In the genomic region with DNA sequence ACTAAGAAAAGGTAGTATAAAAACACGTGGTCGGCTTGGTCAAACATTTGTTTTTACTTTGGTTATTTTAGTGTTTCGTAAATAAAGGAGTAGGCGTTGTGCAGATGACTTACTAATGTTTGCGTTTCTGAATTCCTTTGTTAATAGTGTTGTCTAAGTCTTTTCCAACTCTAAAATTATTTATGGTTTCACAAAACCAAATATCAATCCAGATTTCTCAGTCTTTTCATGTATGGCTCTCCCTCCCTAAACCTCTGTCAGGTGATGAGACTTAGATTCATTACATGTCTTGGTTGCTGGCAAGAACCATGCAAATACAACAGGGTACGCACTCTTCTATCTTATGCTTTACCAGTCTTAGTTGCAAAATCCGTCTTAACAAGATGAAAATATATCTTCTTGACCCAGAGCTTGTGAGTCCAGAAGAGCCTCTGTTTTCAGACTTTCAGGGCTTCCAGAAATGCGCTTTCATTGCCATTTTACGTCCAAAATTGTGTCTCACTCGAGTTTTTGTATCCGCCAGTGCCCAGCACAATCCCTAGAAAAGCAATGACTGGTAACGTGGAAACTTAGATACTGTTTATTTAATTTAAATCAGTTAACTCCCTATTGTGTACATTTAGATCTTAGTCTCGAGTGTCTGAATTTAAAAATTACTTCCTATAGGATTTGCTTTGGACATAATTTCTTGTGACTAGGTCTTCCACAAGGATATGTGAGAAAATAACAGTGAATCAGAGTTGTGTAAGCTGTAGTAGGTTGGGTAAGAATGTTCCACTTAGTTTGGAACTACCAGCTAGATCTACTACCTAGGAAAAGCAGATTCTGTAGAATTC, we compare ENCODE assay signal across 8 cellular contexts. TPM values are rescaled to one million over a fixed set of nuclear protein-coding genes. Genes with fewer than 3 reads are reported as not detected.
A peak's percentile ranks its signal among the peaks of the same experiment; 100 is the strongest.
DNase-seq lines count a peak whose midpoint lies in the region; ATAC-seq, FAIRE-seq and TF ChIP-seq lines count a peak whose summit lies in the region.

No MANE protein-coding gene starts in this region.

- TF ChIP-seq CTCF in Panc1 (IDR thresholded peaks at IDR 0.05) (no peak), endothelial cell of umbilical vein (IDR thresholded peaks at IDR 0.05; ENCODE audit: extremely low read depth in 1 of 2, insufficient read depth in 1 of 2, low read depth in 1 of 2, low read length in 2 of 2) (no peak), neural cell (IDR thresholded peaks at IDR 0.05; ENCODE audit: poor library complexity, severe bottlenecking) (no peak)

- H3K79me2 ChIP-seq in endothelial cell of umbilical vein (ENCODE audit: control insufficient read depth, insufficient read depth, low read length), result peaks cover 36% of the 10 kb centered on the region
- H3K79me2 ChIP-seq in neural cell (replicated peaks; ENCODE audit: insufficient read depth, low read length), result peaks cover 15% of the 10 kb centered on the region

- peaks cover 23% of the 10 kb centered on the region for H3K4me1 Mint-ChIP-seq in activated naive CD4-positive, alpha-beta T cell treated with anti-CD3 and anti-CD28 coated beads for 36 hours (ENCODE audit: low read depth)

- POLR2A ChIA-PET in Panc1 (lab: Charles Lee) (no interaction called here), endothelial cell of umbilical vein (lab: Charles Lee) (no interaction called here)

- no peaks in the 10 kb centered on the region for H3K9me3 ChIP-seq in Panc1 (ENCODE audit: control insufficient read depth, insufficient read depth, low read depth, low read length)
- no peaks in the 10 kb centered on the region for H3K9me3 ChIP-seq in endothelial cell of umbilical vein (replicated peaks; ENCODE audit: control insufficient read depth, insufficient read depth, low read length)
- no peaks in the 10 kb centered on the region for H3K9me3 ChIP-seq in neural cell (ENCODE audit: low read length)

- H3F3A ChIP-seq in neural cell (ENCODE audit: insufficient read depth, low read length, poor library complexity, severe bottlenecking), result no peaks in the 10 kb centered on the region

- H3K27me3 ChIP-seq in Panc1 (ENCODE audit: control insufficient read depth, insufficient read depth, low read length), result no peaks in the 10 kb centered on the region; the same call in 1 of the 2 replicates
- no peaks in the 10 kb centered on the region for H3K27me3 ChIP-seq in endothelial cell of umbilical vein (ENCODE audit: control insufficient read depth in 2 of 2, insufficient read depth in 2 of 2, low read length in 2 of 2)
- H3K27me3 ChIP-seq in neural cell (ENCODE audit: insufficient read depth, low read depth, low read length), result no peaks in the 10 kb centered on the region

- BruUV-seq in Panc1 (replicated peaks; lab: Mats Ljungman, UMichigan), result TSS peak; percentile 71
- TSS peak; percentile 35 for BruUV-seq in endothelial cell of umbilical vein (replicated peaks; lab: Mats Ljungman, UMichigan)

- H3K27me3 Mint-ChIP-seq in activated naive CD4-positive, alpha-beta T cell treated with anti-CD3 and anti-CD28 coated beads for 36 hours (ENCODE audit: low read depth), result peaks cover 4% of the 10 kb centered on the region

- ATAC-seq in Panc1 (no peak), HG02588 (IDR thresholded peaks at IDR 0.05; ENCODE audit: unreplicated experiment) (no peak), GM18858 (IDR thresholded peaks at IDR 0.05; ENCODE audit: unreplicated experiment) (no peak), GM19452 (IDR thresholded peaks at IDR 0.05; ENCODE audit: unreplicated experiment) (no peak)

- peak overlapping the region; percentile 83 for H3K27ac Mint-ChIP-seq in activated naive CD4-positive, alpha-beta T cell treated with anti-CD3 and anti-CD28 coated beads for 36 hours

- intact Hi-C loops in activated naive CD4-positive, alpha-beta T cell treated with anti-CD3 and anti-CD28 coated beads for 36 hours (cut with micrococcal nuclease), result loop anchor here (2.0 to 5.0 kb wide), 3 partner anchors 289 to 1354 kb away; partner anchors contain the start of genes ANKRD17, AREG, RCHY1 and THAP6
- intact Hi-C loops in Panc1 (cut with micrococcal nuclease; ENCODE audit: unreplicated experiment), result no loop called here
- intact Hi-C loops in endothelial cell of umbilical vein (cut with micrococcal nuclease), result loop anchor here (2.0 kb wide), 1 partner anchor 70 kb away; no protein-coding TSS in a partner anchor

- peaks cover 2% of the 10 kb centered on the region for H3K36me3 ChIP-seq in Panc1 (ENCODE audit: control insufficient read depth, insufficient read depth, low read length)
- H3K36me3 ChIP-seq in endothelial cell of umbilical vein (ENCODE audit: control insufficient read depth in 2 of 2, extremely low read depth in 1 of 2, insufficient read depth in 2 of 2, low read length in 2 of 2), result peaks cover 0 to 4% of the 10 kb centered on the region in 2 experiments
- H3K36me3 ChIP-seq in neural cell (ENCODE audit: insufficient read depth, low read length), result peaks cover 7% of the 10 kb centered on the region

- H3K9me1 ChIP-seq in endothelial cell of umbilical vein (replicated peaks; ENCODE audit: control insufficient read depth, extremely low read depth, insufficient read depth, low read length), result no peaks in the 10 kb centered on the region

- peak overlapping the region; percentile 99 for H3K4me2 ChIP-seq in endothelial cell of umbilical vein (ENCODE audit: insufficient read depth, low read length)
- peak overlapping the region; percentile 82 for H3K4me2 ChIP-seq in neural cell (ENCODE audit: low read length)

- H3K9ac ChIP-seq in endothelial cell of umbilical vein (replicated peaks; ENCODE audit: extremely low read depth, insufficient read depth, low read length) (peak overlapping the region; percentile 92), neural cell (ENCODE audit: low read length) (peak overlapping the region; percentile 82)

- H3K4me1 ChIP-seq in Panc1 (ENCODE audit: control insufficient read depth, insufficient read depth, low read length) (peaks cover 3% of the 10 kb centered on the region; the same call in 1 of the 2 replicates), endothelial cell of umbilical vein (ENCODE audit: control insufficient read depth, extremely low read depth, insufficient read depth, low read length) (peaks cover 29% of the 10 kb centered on the region)

- no peak for TF ChIP-seq EP300 in neural cell (conservative IDR thresholded peaks at IDR 0.05; ENCODE audit: poor library complexity, severe bottlenecking)

- no peak for DNase-seq in activated naive CD4-positive, alpha-beta T cell treated with anti-CD3 and anti-CD28 coated beads for 36 hours
- DNase-seq in activated naive CD4-positive, alpha-beta T cell treated with Interleukin-2 at 50 U/mL for 16 hours, result no peak
- DNase-seq in Panc1 (ENCODE audit: low read depth, low spot score) (no peak), endothelial cell of umbilical vein (ENCODE audit: low read depth, low spot score) (peak; percentile 56)

- CTCF ChIA-PET in activated naive CD4-positive, alpha-beta T cell treated with anti-CD3 and anti-CD28 coated beads for 36 hours (lab: Charles Lee), result interaction anchor here (1.4 kb wide), 1 partner anchor 12 kb away, joined by 3 read pairs; no protein-coding TSS in a partner anchor
- CTCF ChIA-PET in Panc1 (lab: Charles Lee) (no interaction called here), endothelial cell of umbilical vein (lab: Charles Lee) (interaction anchor here (0.6 to 0.9 kb wide), 2 partner anchors 30 to 70 kb away, joined by 5 read pairs; no protein-coding TSS in a partner anchor)

- H4K20me1 ChIP-seq in endothelial cell of umbilical vein (replicated peaks; ENCODE audit: control insufficient read depth, extremely low read depth, insufficient read depth, low read length) (no peaks in the 10 kb centered on the region), neural cell (ENCODE audit: insufficient read depth) (no peaks in the 10 kb centered on the region)

- H3K9me3 Mint-ChIP-seq in activated naive CD4-positive, alpha-beta T cell treated with anti-CD3 and anti-CD28 coated beads for 36 hours, result no peaks in the 10 kb centered on the region

- in situ Hi-C loops in Panc1 (cut with HindIII; ENCODE audit: low pct_unique_long_range_greater_than_20kb, low sequenced_read_pairs), result no loop called here

- no peak for TF ChIP-seq RAD21 in neural cell (conservative IDR thresholded peaks at IDR 0.05)

- H3K27ac ChIP-seq in Panc1 (ENCODE audit: low read length) (peak overlapping the region; percentile 66), endothelial cell of umbilical vein (ENCODE audit: insufficient read depth, low read depth, low read length) (peak overlapping the region; percentile 90), neural cell (ENCODE audit: low read length) (peak overlapping the region; percentile 37)

- no peaks in the 10 kb centered on the region for H3K9me2 ChIP-seq in neural cell (ENCODE audit: insufficient read depth, low read length)

- H2AFZ ChIP-seq in endothelial cell of umbilical vein (ENCODE audit: low read depth, low read length), result no peak overlapping the region
- no peak overlapping the region for H2AFZ ChIP-seq in neural cell (ENCODE audit: low read depth, low read length)

- no peak for TF ChIP-seq POLR2A in endothelial cell of umbilical vein (IDR thresholded peaks at IDR 0.05; ENCODE audit: low read depth, low read length)

- peak overlapping the region; percentile 70 to 78 for H3K4me3 ChIP-seq in Panc1 (ENCODE audit: low read depth in 2 of 2, low read length in 2 of 2)
- peak overlapping the region; percentile 73 to 97 (median 76) for H3K4me3 ChIP-seq in endothelial cell of umbilical vein (replicated peaks in 1 of 3; ENCODE audit: insufficient read depth in 1 of 3, low read depth in 1 of 3, low read length in 3 of 3)
- peak overlapping the region; percentile 76 for H3K4me3 ChIP-seq in neural cell (ENCODE audit: low read length)

- dilution Hi-C loops in endothelial cell of umbilical vein (cut with MboI; ENCODE audit: extremely low pct_ligation_motif_present, low sequenced_read_pairs), result no loop called here

- peak overlapping the region; percentile 87 for H3K4me3 Mint-ChIP-seq in activated naive CD4-positive, alpha-beta T cell treated with anti-CD3 and anti-CD28 coated beads for 36 hours

- peaks cover 26% of the 10 kb centered on the region for H3K36me3 Mint-ChIP-seq in activated naive CD4-positive, alpha-beta T cell treated with anti-CD3 and anti-CD28 coated beads for 36 hours (ENCODE audit: low read depth)

- FAIRE-seq in endothelial cell of umbilical vein (lab: Jason Lieb, UNC), result no peak

RNA-seq across cellular contexts. Expression of gene MTHFD2L, which starts 0.9 kb away (rescaled TPM):
- 1 to 10 TPM; 4.8 to 5.3 TPM for total RNA-seq in activated naive CD4-positive, alpha-beta T cell treated with anti-CD3 and anti-CD28 coated beads for 36 hours
- 6.6 TPM for total RNA-seq in Panc1 (2021; ENCODE audit: unreplicated experiment)
- 4.3 TPM for polyA plus RNA-seq in Panc1 (2012; ENCODE audit: insufficient read length)
- total RNA-seq in endothelial cell of umbilical vein, result 12.4 and 15.2 TPM in 2 replicates
- polyA plus RNA-seq in endothelial cell of umbilical vein, result 4.4 and 6.9 TPM in 2 replicates
- 5.7 and 5.8 TPM in 2 replicates for polyA plus RNA-seq in endothelial cell of umbilical vein (2011; cell fraction: cytosol; rRNA removed)
- polyA plus RNA-seq in endothelial cell of umbilical vein (2011; cell fraction: nucleus; rRNA removed), result 10.9 and 17.7 TPM in 2 replicates
- 5.8 and 9.6 TPM in 2 replicates for polyA plus RNA-seq in endothelial cell of umbilical vein (2012)
- 10.8 and 12.9 TPM in 2 replicates for polyA minus RNA-seq in endothelial cell of umbilical vein
- 9.7 TPM for polyA minus RNA-seq in endothelial cell of umbilical vein (2011; cell fraction: cytosol; rRNA and poly(A)+ RNA removed)
- 40.7 and 49.2 TPM in 2 replicates for polyA minus RNA-seq in endothelial cell of umbilical vein (2011; cell fraction: nucleus; rRNA and poly(A)+ RNA removed)
- 33.5 and 43.5 TPM in 2 replicates for polyA plus RNA-seq in neural cell
- 61.1 and 63.6 TPM in 2 replicates for polyA minus RNA-seq in neural cell

RNA-seq across cellular contexts. Expression of gene CXCL2, which starts 59.8 kb away (rescaled TPM):
- not detected for total RNA-seq in activated naive CD4-positive, alpha-beta T cell treated with anti-CD3 and anti-CD28 coated beads for 36 hours
- 0.80 TPM for total RNA-seq in Panc1 (2021; ENCODE audit: unreplicated experiment)
- polyA plus RNA-seq in Panc1 (2012; ENCODE audit: insufficient read length), result 0.97 TPM
- total RNA-seq in endothelial cell of umbilical vein, result 6.2 and 8.6 TPM in 2 replicates
- 15.1 and 15.9 TPM in 2 replicates for polyA plus RNA-seq in endothelial cell of umbilical vein
- 15.3 and 24.9 TPM in 2 replicates for polyA plus RNA-seq in endothelial cell of umbilical vein (2011; cell fraction: cytosol; rRNA removed)
- 72.1 and 85.7 TPM in 2 replicates for polyA plus RNA-seq in endothelial cell of umbilical vein (2011; cell fraction: nucleus; rRNA removed)
- polyA plus RNA-seq in endothelial cell of umbilical vein (2012), result 8.9 and 11.1 TPM in 2 replicates
- polyA minus RNA-seq in endothelial cell of umbilical vein, result 4.0 and 4.9 TPM in 2 replicates
- polyA minus RNA-seq in endothelial cell of umbilical vein (2011; cell fraction: cytosol; rRNA and poly(A)+ RNA removed), result 68.0 TPM
- 36.4 and 70.3 TPM in 2 replicates for polyA minus RNA-seq in endothelial cell of umbilical vein (2011; cell fraction: nucleus; rRNA and poly(A)+ RNA removed)
- polyA plus RNA-seq in neural cell, result not detected in 2 replicates
- polyA minus RNA-seq in neural cell, result not detected in 2 replicates

Comparison
In these comparisons a context has a peak if more than half of its experiments do, and no peak if none do; other contexts are left out.
1. H3K27ac ChIP-seq: peak in every context shown above with its lines; median percentile 90 in endothelial cell of umbilical vein; 66 in Panc1; 37 in neural cell.